In genomic region chr10:60203993-60204618, GRCh38 we compare ENCODE assay signal across 8 cellular contexts.
DNase-seq lines count a peak whose midpoint lies in the region; ATAC-seq, FAIRE-seq and TF ChIP-seq lines count a peak whose summit lies in the region.

No MANE protein-coding gene starts in this region.

- H3K4me2 ChIP-seq in keratinocyte (ENCODE audit: control insufficient read depth, extremely low read depth, insufficient read depth, low read depth, low read length), result no peak overlapping the region

- no peaks in the 10 kb centered on the region for H3K9me3 Mint-ChIP-seq in CD4-positive, alpha-beta memory T cell

- H3K27ac Mint-ChIP-seq in CD4-positive, alpha-beta memory T cell, result no peak overlapping the region

- H3K36me3 Mint-ChIP-seq in CD4-positive, alpha-beta memory T cell, result peaks cover 14 to 23% of the 10 kb centered on the region in 2 donors

- no peak overlapping the region for H3K9ac ChIP-seq in keratinocyte (ENCODE audit: control insufficient read depth, extremely low read depth, insufficient read depth, low read length)

- TF ChIP-seq CTCF in VCaP (conservative IDR thresholded peaks at IDR 0.05), result peak; percentile 76
- TF ChIP-seq CTCF in keratinocyte (optimal IDR thresholded peaks at IDR 0.05 in 1 of 3, IDR thresholded peaks at IDR 0.05 in 1 of 3, conservative IDR thresholded peaks at IDR 0.05 in 1 of 3; ENCODE audit: extremely low read depth in 1 of 3, insufficient read depth in 2 of 3, low read length in 3 of 3), result peak in 2 of 3 experiments; percentile 63 to 68

- no peak overlapping the region for H3K4me3 ChIP-seq in CD4-positive, alpha-beta memory T cell (ENCODE audit: low read length in 2 of 2)
- H3K4me3 ChIP-seq in keratinocyte (ENCODE audit: control insufficient read depth in 2 of 3, extremely low read depth in 1 of 3, insufficient read depth in 2 of 3, low read depth in 1 of 3, low read length in 3 of 3), result no peak overlapping the region

- H3K36me3 ChIP-seq in CD4-positive, alpha-beta memory T cell (ENCODE audit: insufficient read depth, low read length), result no peaks in the 10 kb centered on the region
- H3K36me3 ChIP-seq in keratinocyte (ENCODE audit: control insufficient read depth in 2 of 2, extremely low read depth in 1 of 2, insufficient read depth in 2 of 2, low read length in 2 of 2), result no peaks in the 10 kb centered on the region

- POLR2A ChIA-PET in CD4-positive, alpha-beta memory T cell (lab: Charles Lee; ENCODE audit: partially characterized antibody), result no interaction called here

- dilution Hi-C loops in keratinocyte (cut with MboI; ENCODE audit: extremely low pct_ligation_motif_present, low sequenced_read_pairs), result loop anchor here (25.0 kb wide), 1 partner anchor 92 kb away; no protein-coding TSS in a partner anchor

- no peaks in the 10 kb centered on the region for H3K79me2 ChIP-seq in keratinocyte (ENCODE audit: control insufficient read depth, insufficient read depth, low read length)

- DNase-seq in CD4-positive, alpha-beta memory T cell, result peak in 3 of 5 donors; percentile 1 to 12 (median 11)
- DNase-seq in HTR-8/SVneo (ENCODE audit: insufficient read length, low spot score), result peak; percentile 17
- no peak for DNase-seq in keratinocyte (ENCODE audit: low read depth, low spot score)
- DNase-seq in substantia nigra (lab: John Stamatoyannopoulos, UW), result no peak
- DNase-seq in activated gamma-delta T cell (lab: John Stamatoyannopoulos, UW), result no peak
- no peak for DNase-seq in activated CD4-positive, alpha-beta T cell treated with anti-CD3 and anti-CD28 coated beads, Interleukin-2, amount 50 U/mL, for 48 hours

- CTCF ChIA-PET in CD4-positive, alpha-beta memory T cell (lab: Charles Lee; ENCODE audit: partially characterized antibody), result interaction anchor here (0.8 to 2.1 kb wide), 4 partner anchors 8 to 563 kb away, joined by 3 to 18 read pairs (median 4); no protein-coding TSS in a partner anchor

- no peak for FAIRE-seq in HTR-8/SVneo (lab: Jason Lieb, UNC)
- peak; percentile 68 for FAIRE-seq in keratinocyte (lab: Jason Lieb, UNC)

- peaks cover 0 to 6% (median 1%) of the 10 kb centered on the region in 4 donors for H3K4me1 Mint-ChIP-seq in CD4-positive, alpha-beta memory T cell

- H3K27me3 Mint-ChIP-seq in CD4-positive, alpha-beta memory T cell, result no peaks in the 10 kb centered on the region

- no peaks in the 10 kb centered on the region for H3K27me3 ChIP-seq in CD4-positive, alpha-beta memory T cell (ENCODE audit: insufficient read depth, low read length)
- H3K27me3 ChIP-seq in keratinocyte (ENCODE audit: control insufficient read depth, extremely low read depth, insufficient read depth, low read length), result no peaks in the 10 kb centered on the region

- intact Hi-C loops in CD4-positive, alpha-beta memory T cell (cut with micrococcal nuclease), result loop anchor here (1.0 to 10.0 kb wide), 3 partner anchors 443 to 579 kb away; no protein-coding TSS in a partner anchor

- H3K27ac ChIP-seq in CD4-positive, alpha-beta memory T cell (ENCODE audit: low read depth, low read length), result no peak overlapping the region
- H3K27ac ChIP-seq in VCaP (no peak overlapping the region), keratinocyte (ENCODE audit: control insufficient read depth, insufficient read depth, low read length) (no peak overlapping the region), substantia nigra (ENCODE audit: low read depth, low read length, poor library complexity, severe bottlenecking) (no peak overlapping the region)

- no peak for ATAC-seq in GM19397 (IDR thresholded peaks at IDR 0.05; ENCODE audit: unreplicated experiment)

- no peaks in the 10 kb centered on the region for H3K9me1 ChIP-seq in keratinocyte (ENCODE audit: control insufficient read depth, extremely low read depth, insufficient read depth, low read length)

- no peaks in the 10 kb centered on the region for H4K20me1 ChIP-seq in keratinocyte (ENCODE audit: control insufficient read depth, extremely low read depth, insufficient read depth, low read length)

- H3K4me3 Mint-ChIP-seq in CD4-positive, alpha-beta memory T cell, result no peak overlapping the region

- H2AFZ ChIP-seq in keratinocyte (ENCODE audit: control insufficient read depth, low read length), result no peak overlapping the region

- no peaks in the 10 kb centered on the region for H3K4me1 ChIP-seq in CD4-positive, alpha-beta memory T cell (ENCODE audit: insufficient read depth, low read length)
- no peaks in the 10 kb centered on the region for H3K4me1 ChIP-seq in keratinocyte (ENCODE audit: control insufficient read depth, extremely low read depth, insufficient read depth, low read length)

- H3K9me3 ChIP-seq in CD4-positive, alpha-beta memory T cell (ENCODE audit: control insufficient read depth in 1 of 2, low read length in 2 of 2), result no peaks in the 10 kb centered on the region
- no peaks in the 10 kb centered on the region for H3K9me3 ChIP-seq in keratinocyte (ENCODE audit: control insufficient read depth, low read depth, low read length)

Comparison
In these comparisons a context has a peak if more than half of its experiments do, and no peak if none do; other contexts are left out.
1. DNase-seq: peak in CD4-positive, alpha-beta memory T cell (3 of 5) and HTR-8/SVneo (single experiment); none in keratinocyte (single experiment), substantia nigra (0 of 49), activated gamma-delta T cell (single experiment) and activated CD4-positive, alpha-beta T cell treated with anti-CD3 and anti-CD28 coated beads, Interleukin-2, amount 50 U/mL, for 48 hours (0 of 2).